In genomic region chr1:67429011-67429527, GRCh38 we compare ENCODE assay signal across 8 cellular contexts. TPM values are rescaled to one million over a fixed set of nuclear protein-coding genes. Genes with fewer than 3 reads are reported as not detected.
DNase-seq lines count a peak whose midpoint lies in the region; ATAC-seq and TF ChIP-seq lines count a peak whose summit lies in the region.

No MANE protein-coding gene starts in this region.

- peaks cover 16% of the 10 kb centered on the region for H3K36me3 ChIP-seq in CD8-positive, alpha-beta T cell (ENCODE audit: insufficient read depth, low read length)
- peaks cover 7 to 22% of the 10 kb centered on the region in 2 donors for H3K36me3 ChIP-seq in psoas muscle (ENCODE audit: insufficient read depth in 1 of 2, low read depth in 1 of 2)

- H3K9me3 Mint-ChIP-seq in CD8-positive, alpha-beta T cell, result no peaks in the 10 kb centered on the region

- ATAC-seq in CD8-positive, alpha-beta T cell, result no peak
- ATAC-seq in psoas muscle (peak in 1 of 4 donors; percentile 4), GM18502 (IDR thresholded peaks at IDR 0.05; ENCODE audit: poor library complexity, unreplicated experiment) (no peak), HG02678 (IDR thresholded peaks at IDR 0.05; ENCODE audit: unreplicated experiment) (no peak)

- peak overlapping the region; percentile 86 for H3K27ac ChIP-seq in CD8-positive, alpha-beta T cell (ENCODE audit: low read depth, low read length)
- H3K27ac ChIP-seq in psoas muscle, result peak overlapping the region; percentile 91

- H3K27me3 ChIP-seq in CD8-positive, alpha-beta T cell (ENCODE audit: insufficient read depth, low read length), result no peaks in the 10 kb centered on the region
- no peaks in the 10 kb centered on the region for H3K27me3 ChIP-seq in psoas muscle (ENCODE audit: insufficient read depth in 3 of 3, low read length in 2 of 3)

- no peaks in the 10 kb centered on the region for H3K9me3 ChIP-seq in CD8-positive, alpha-beta T cell (ENCODE audit: low read length)
- H3K9me3 ChIP-seq in psoas muscle, result no peaks in the 10 kb centered on the region

- POLR2A ChIA-PET in CD8-positive, alpha-beta T cell (lab: Charles Lee), result interaction anchor here (0.6 to 2.8 kb wide), 8 partner anchors 10 to 522 kb away, joined by 3 to 16 read pairs (median 4); partner anchors contain the start of genes DNAI4, GADD45A and MIER1

- peak overlapping the region; percentile 86 for H3K4me3 ChIP-seq in CD8-positive, alpha-beta T cell (ENCODE audit: low read depth, low read length)
- H3K4me3 ChIP-seq in LNCaP clone FGC (ENCODE audit: low read depth, low read length), result peak overlapping the region; percentile 88
- peak overlapping the region; percentile 93 to 96 for H3K4me3 ChIP-seq in foreskin fibroblast (ENCODE audit: low read depth in 1 of 2, low read length in 2 of 2)
- H3K4me3 ChIP-seq in psoas muscle, result peak overlapping the region; percentile 89

- peak overlapping the region; percentile 92 for H3K4me3 Mint-ChIP-seq in CD8-positive, alpha-beta T cell

- no peak for TF ChIP-seq CTCF in CD8-positive, alpha-beta T cell (IDR thresholded peaks at IDR 0.05)
- TF ChIP-seq CTCF in LNCaP clone FGC (IDR thresholded peaks at IDR 0.05; ENCODE audit: control insufficient read depth, extremely low read depth, insufficient read depth) (no peak), foreskin fibroblast (IDR thresholded peaks at IDR 0.05; ENCODE audit: low read depth, low read length) (no peak), psoas muscle (IDR thresholded peaks at IDR 0.05) (no peak)

- H3K4me1 Mint-ChIP-seq in CD8-positive, alpha-beta T cell (ENCODE audit: low read depth), result peaks cover 65% of the 10 kb centered on the region

- no peaks in the 10 kb centered on the region for H3K27me3 Mint-ChIP-seq in CD8-positive, alpha-beta T cell (ENCODE audit: low read depth)

- peak overlapping the region; percentile 95 for H3K27ac Mint-ChIP-seq in CD8-positive, alpha-beta T cell

- H3K36me3 Mint-ChIP-seq in CD8-positive, alpha-beta T cell, result peaks cover 62% of the 10 kb centered on the region

- intact Hi-C loops in CD8-positive, alpha-beta T cell (cut with DNase I, micrococcal nuclease), result loop anchor here in 1 of 2 experiments (10.0 kb wide), 1 partner anchor 84 kb away; no protein-coding TSS in a partner anchor
- intact Hi-C loops in psoas muscle (cut with DNase I), result no loop called here

- peaks cover 35% of the 10 kb centered on the region for H3K4me1 ChIP-seq in CD8-positive, alpha-beta T cell (ENCODE audit: insufficient read depth, low read length)
- H3K4me1 ChIP-seq in psoas muscle, result peaks cover 52% of the 10 kb centered on the region

- peak in 5 of 7 experiments; percentile 19 to 51 (median 28) for DNase-seq in CD8-positive, alpha-beta T cell
- DNase-seq in LNCaP clone FGC (ENCODE audit: low read depth) (no peak), activated T-cell treated with anti-CD3 and anti-CD28 coated beads for 48 hours (ENCODE audit: low read depth) (peak; percentile 31), foreskin fibroblast (peak in 1 of 2 donors; percentile 32), psoas muscle (no peak), GM19240 (ENCODE audit: insufficient read length, low spot score) (no peak)

- 0 to 2% (median 0%) methylated on average over 25 of the region's 25 CpGs for WGBS in psoas muscle, 3 donors

- CTCF ChIA-PET in CD8-positive, alpha-beta T cell (lab: Charles Lee), result interaction anchor here (0.7 to 1.8 kb wide), 5 partner anchors 13 to 433 kb away, joined by 3 to 4 read pairs (median 4); no protein-coding TSS in a partner anchor

RNA-seq across cellular contexts. Expression of gene SERBP1, which starts 1.1 kb away (rescaled TPM):
- 100 to 1,000 TPM; 136 to 143 TPM for total RNA-seq in CD8-positive, alpha-beta T cell
- total RNA-seq in psoas muscle, result 100 to 1,000 TPM; 197 to 289 (median 216) TPM
- polyA plus RNA-seq in psoas muscle, result 100 to 1,000 TPM; 189 to 299 (median 277) TPM

Comparison
In these comparisons a context has a peak if more than half of its experiments do, and no peak if none do; other contexts are left out.
1. DNase-seq: peak in CD8-positive, alpha-beta T cell (5 of 7) and activated T-cell treated with anti-CD3 and anti-CD28 coated beads for 48 hours (single experiment); none in LNCaP clone FGC (single experiment), psoas muscle (0 of 2) and GM19240 (single experiment).
2. Peak in every context shown above with its lines, with median percentiles within 50 percentile points of each other: H3K4me3 ChIP-seq.